Comparison of ENCODE assay signal across 13 cellular contexts in the genomic region with DNA sequence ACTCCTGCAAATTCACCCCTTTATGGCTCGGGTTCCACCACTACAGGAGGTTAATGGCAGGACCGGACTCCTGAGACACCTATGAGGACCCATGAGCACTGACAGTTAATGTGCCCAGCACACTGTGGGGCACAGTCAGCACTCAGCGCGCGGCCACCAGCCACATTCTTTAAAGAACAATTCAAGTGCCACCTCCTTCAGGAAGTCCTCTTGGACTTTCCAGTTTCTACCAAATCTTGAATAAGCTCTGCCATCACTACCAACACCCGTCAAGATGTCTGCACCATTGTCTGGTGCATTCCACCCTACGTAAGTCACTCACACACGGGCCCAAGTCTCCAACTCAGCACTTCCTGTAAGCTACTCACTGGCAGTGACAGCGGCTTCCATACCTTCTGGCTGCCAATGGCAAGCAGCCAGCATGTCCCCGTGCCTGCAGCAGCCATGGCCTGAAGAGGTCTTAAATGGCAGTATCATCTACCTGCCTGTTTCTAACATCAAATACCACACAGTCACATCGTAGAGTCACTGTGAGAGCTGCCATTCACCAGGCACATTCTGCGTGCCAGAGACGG. TPM values are rescaled to one million over a fixed set of nuclear protein-coding genes. Genes with fewer than 3 reads are reported as not detected.
A peak's percentile ranks its signal among the peaks of the same experiment; 100 is the strongest.
DNase-seq lines count a peak whose midpoint lies in the region; ATAC-seq and TF ChIP-seq lines count a peak whose summit lies in the region.
"Had no signal": no experiment of that assay in that cellular context is flagged by ENCODE, and none has a peak within 500 bp of the region (broad histone marks: within the 10 kb centered on the region; RNA-seq: fewer than 3 reads in every experiment).

No MANE protein-coding gene starts in this region.

- no peak overlapping the region for H3K4me3 ChIP-seq in astrocyte of the spinal cord (ENCODE audit: low read depth, low read length)
- H3K4me3 ChIP-seq: right lobe of liver had no signal

- in situ Hi-C loops in astrocyte of the spinal cord (cut with HindIII; ENCODE audit: low sequenced_read_pairs) = no loop called here

- no peak for TF ChIP-seq CTCF in astrocyte of the spinal cord (IDR thresholded peaks at IDR 0.05; ENCODE audit: low read depth, low read length)

- intact Hi-C loops in Right ventricle myocardium superior (cut with DNase I) (no loop called here), cardiac septum (cut with DNase I) (no loop called here)

- peak; percentile 67 for ATAC-seq in Right ventricle myocardium superior (ENCODE audit: poor library complexity)
- ATAC-seq in HG02884 (IDR thresholded peaks at IDR 0.05; ENCODE audit: unreplicated experiment) = no peak
- no peak for ATAC-seq in GM18517 (IDR thresholded peaks at IDR 0.05; ENCODE audit: unreplicated experiment)
- ATAC-seq: activated naive CD4-positive, alpha-beta T cell treated with anti-CD3 and anti-CD28 coated beads, Interleukin-2, amount 50 U/mL, for 72 hours; right lobe of liver had no signal

- DNase-seq in Right ventricle myocardium superior (peak; percentile 70), cardiac septum (ENCODE audit: low spot score) (no peak), astrocyte of the spinal cord (ENCODE audit: low read depth, low spot score) (peak; percentile 20), hepatic stellate cell (ENCODE audit: low spot score) (peak; percentile 60), GOT3 (lab: John Stamatoyannopoulos, UW) (no peak), AML-193 (lab: John Stamatoyannopoulos, UW) (no peak)
- DNase-seq: activated CD8-positive, alpha-beta memory T cell treated with anti-CD3 and anti-CD28 coated beads for 24 hours; NCI-H1105; right lobe of liver; T-helper 2 cell had no signal

RNA-seq across cellular contexts. Expression of a gene that starts 48.5 kb away (rescaled TPM):
- total RNA-seq in Right ventricle myocardium superior (64.6 TPM), cardiac septum (81.8 TPM)

Comparison
In these comparisons a context has a peak if more than half of its experiments do, and no peak if none do; other contexts are left out.
1. DNase-seq: peak in Right ventricle myocardium superior (single experiment), astrocyte of the spinal cord (single experiment) and hepatic stellate cell (single experiment); none in cardiac septum (single experiment), GOT3 (single experiment) and AML-193 (0 of 2).